Comparison of ENCODE assay signal across 8 cellular contexts in the genomic region with DNA sequence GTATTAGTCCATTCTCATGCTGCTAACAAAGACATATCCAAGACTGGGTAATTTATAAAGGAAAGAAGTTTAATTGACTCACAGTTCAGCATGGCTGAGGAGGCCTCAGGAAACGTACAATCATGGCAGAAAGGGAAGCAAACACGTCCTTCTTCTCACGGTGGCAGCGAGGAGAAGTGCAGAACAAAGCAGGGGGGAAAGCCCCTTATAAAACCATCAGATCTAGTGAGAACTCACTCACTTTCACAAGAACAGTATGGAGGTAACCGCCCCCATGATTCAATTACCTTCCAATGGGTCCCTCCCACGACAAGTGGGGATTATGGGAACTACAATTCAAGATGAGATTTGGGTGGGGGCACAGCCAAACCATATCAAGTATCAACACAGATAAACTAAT.
DNase-seq lines count a peak whose midpoint lies in the region; ATAC-seq, FAIRE-seq and TF ChIP-seq lines count a peak whose summit lies in the region.
"Not testable (repeated sequence)": the region's sequence is repeated elsewhere in the genome, so short reads cannot be mapped to it uniquely, and the experiment has no call there.

No MANE protein-coding gene starts in this region.

- not testable (repeated sequence) for H3K9ac ChIP-seq in GM12878 (ENCODE audit: control insufficient read depth, insufficient read depth, low read length)

- FAIRE-seq in GM12878 (lab: Jason Lieb, UNC), result not testable (repeated sequence)

- SMC1A ChIA-PET in GM12878 (lab: Charles Lee; ENCODE audit: uncharacterized antibody, unreplicated experiment), result not testable (repeated sequence)

- not testable (repeated sequence) for H3K4me3 ChIP-seq in GM12878

- TF ChIP-seq EP300 in GM12878 (IDR thresholded peaks at IDR 0.05; ENCODE audit: borderline replicate concordance in 1 of 2, control insufficient read depth in 1 of 2, low read depth in 2 of 2, low read length in 2 of 2), result not testable (repeated sequence)

- intact Hi-C loops in activated CD8-positive, alpha-beta T cell treated with anti-CD3 and anti-CD28 coated beads for 36 hours (cut with micrococcal nuclease); GM12878 (cut with micrococcal nuclease; ENCODE audit: unreplicated experiment): not testable (repeated sequence)

- WGBS in GM12878 (ENCODE audit: insufficient coverage, insufficient replicate concordance, low lambda C conversion rate, missing lambda C conversion rate), result 3% methylated on average over 6 of the region's 6 CpGs

- not testable (repeated sequence) for H3K27me3 ChIP-seq in GM12878 (replicated peaks in 1 of 2; ENCODE audit: control insufficient read depth in 2 of 2, insufficient read depth in 2 of 2, low read length in 1 of 2)

- POLR2A ChIA-PET in activated CD8-positive, alpha-beta T cell treated with anti-CD3 and anti-CD28 coated beads for 36 hours (lab: Charles Lee); GM12878 (lab: Charles Lee): not testable (repeated sequence)

- TF ChIP-seq CTCF in activated CD8-positive, alpha-beta T cell treated with anti-CD3 and anti-CD28 coated beads for 36 hours (IDR thresholded peaks at IDR 0.05), result peak; percentile 26
- not testable (repeated sequence) for TF ChIP-seq CTCF in GM12878 (IDR thresholded peaks at IDR 0.05 in 2 of 3, conservative IDR thresholded peaks at IDR 0.05 in 1 of 3; ENCODE audit: control insufficient read depth in 2 of 3, extremely low read depth in 1 of 3, insufficient read depth in 1 of 3, low read depth in 3 of 3, low read length in 3 of 3)

- not testable (repeated sequence) for TF ChIP-seq POLR2A in GM12878 (IDR thresholded peaks at IDR 0.05; ENCODE audit: low read depth, low read length)

- peaks cover 16% of the 10 kb centered on the region for H3K4me1 Mint-ChIP-seq in activated CD8-positive, alpha-beta T cell treated with anti-CD3 and anti-CD28 coated beads for 36 hours (ENCODE audit: low read depth)
- H3K4me1 Mint-ChIP-seq in activated T-cell treated with anti-CD3 and anti-CD28 coated beads, Interleukin-2, amount 50 U/mL, for 72 hours (ENCODE audit: low read depth), result peaks cover 15% of the 10 kb centered on the region
- not testable (repeated sequence) for H3K4me1 Mint-ChIP-seq in stimulated activated effector memory CD8-positive, alpha-beta T cell treated with anti-CD3 and anti-CD28 coated beads, Interleukin-12 subunit alpha, Interleukin-12 subunit beta, amount 100 ng/mL, for 72 hours
- peaks cover 19% of the 10 kb centered on the region for H3K4me1 Mint-ChIP-seq in stimulated activated naive CD8-positive, alpha-beta T cell treated with anti-CD3 and anti-CD28 coated beads, Interleukin-15, amount 100 ng/mL, for 72 hours

- not testable (repeated sequence) for H3K79me2 ChIP-seq in GM12878 (ENCODE audit: control insufficient read depth, insufficient read depth, low read length)

- BruUV-seq in GM12878 (replicated peaks; lab: Mats Ljungman, UMichigan), result not testable (repeated sequence)

- ATAC-seq in activated CD4-positive, CD25-positive, alpha-beta regulatory T cell treated with anti-CD3 and anti-CD28 coated beads, Interleukin-2, amount 50 U/mL, for 24 hours, result peak; percentile 58 to 68
- ATAC-seq in activated CD8-positive, alpha-beta T cell treated with anti-CD3 and anti-CD28 coated beads for 36 hours, result peak; percentile 95
- ATAC-seq in activated T-cell treated with anti-CD3 and anti-CD28 coated beads, Interleukin-2, amount 50 U/mL, for 72 hours (replicated peaks in 1 of 2), result peak; percentile 51 to 63
- peak; percentile 48 to 82 for ATAC-seq in activated naive CD4-positive, alpha-beta T cell treated with anti-CD3 and anti-CD28 coated beads, Interleukin-2, amount 50 U/mL, for 72 hours
- ATAC-seq in GM12878, result peak; percentile 70
- peak; percentile 37 for ATAC-seq in stimulated activated effector memory CD8-positive, alpha-beta T cell treated with anti-CD3 and anti-CD28 coated beads, Interleukin-12 subunit alpha, Interleukin-12 subunit beta, amount 100 ng/mL, for 72 hours
- peak; percentile 97 for ATAC-seq in stimulated activated naive CD8-positive, alpha-beta T cell treated with anti-CD3 and anti-CD28 coated beads, Interleukin-15, amount 100 ng/mL, for 72 hours

- H3K4me2 ChIP-seq in GM12878 (ENCODE audit: control insufficient read depth, insufficient read depth), result not testable (repeated sequence)

- not testable (repeated sequence) for H3K27me3 Mint-ChIP-seq in activated CD8-positive, alpha-beta T cell treated with anti-CD3 and anti-CD28 coated beads for 36 hours; activated T-cell treated with anti-CD3 and anti-CD28 coated beads, Interleukin-2, amount 50 U/mL, for 72 hours (ENCODE audit: low read depth); stimulated activated naive CD8-positive, alpha-beta T cell treated with anti-CD3 and anti-CD28 coated beads, Interleukin-15, amount 100 ng/mL, for 72 hours

- H3K4me3 Mint-ChIP-seq in activated CD8-positive, alpha-beta T cell treated with anti-CD3 and anti-CD28 coated beads for 36 hours; activated T-cell treated with anti-CD3 and anti-CD28 coated beads, Interleukin-2, amount 50 U/mL, for 72 hours; stimulated activated effector memory CD8-positive, alpha-beta T cell treated with anti-CD3 and anti-CD28 coated beads, Interleukin-12 subunit alpha, Interleukin-12 subunit beta, amount 100 ng/mL, for 72 hours; stimulated activated naive CD8-positive, alpha-beta T cell treated with anti-CD3 and anti-CD28 coated beads, Interleukin-15, amount 100 ng/mL, for 72 hours: not testable (repeated sequence)

- in situ Hi-C loops in GM12878 (cut with MboI), result not testable (repeated sequence)

- not testable (repeated sequence) for H2AFZ ChIP-seq in GM12878 (ENCODE audit: control insufficient read depth, low read depth, low read length)

- H3K4me1 ChIP-seq in GM12878 (ENCODE audit: control insufficient read depth, insufficient read depth, low read length), result not testable (repeated sequence)

- DNase-seq in activated CD8-positive, alpha-beta T cell treated with anti-CD3 and anti-CD28 coated beads for 36 hours, result peak; percentile 53
- DNase-seq in activated T-cell treated with anti-CD3 and anti-CD28 coated beads, Interleukin-2, amount 50 U/mL, for 72 hours, result peak in 1 of 2 donors; percentile 8
- DNase-seq in activated naive CD4-positive, alpha-beta T cell treated with anti-CD3 and anti-CD28 coated beads, Interleukin-2, amount 50 U/mL, for 72 hours (ENCODE audit: low spot score in 2 of 2); GM12878 (ENCODE audit: low read depth, low spot score); stimulated activated effector memory CD8-positive, alpha-beta T cell treated with anti-CD3 and anti-CD28 coated beads, Interleukin-12 subunit alpha, Interleukin-12 subunit beta, amount 100 ng/mL, for 72 hours (ENCODE audit: low spot score in 2 of 2): not testable (repeated sequence)
- peak; percentile 6 to 23 for DNase-seq in stimulated activated CD4-positive, alpha-beta T cell treated with anti-CD3 and anti-CD28 coated beads, Interleukin-2, amount 100 ng/mL, for 24 hours
- DNase-seq in stimulated activated naive CD8-positive, alpha-beta T cell treated with anti-CD3 and anti-CD28 coated beads, Interleukin-15, amount 100 ng/mL, for 72 hours, result peak; percentile 12 to 34

- not testable (repeated sequence) for H4K20me1 ChIP-seq in GM12878 (ENCODE audit: control insufficient read depth, insufficient read depth)

- RAD21 ChIA-PET in GM12878 (lab: Charles Lee; ENCODE audit: unreplicated experiment), result not testable (repeated sequence)

- TF ChIP-seq RAD21 in GM12878 (IDR thresholded peaks at IDR 0.05; ENCODE audit: insufficient read depth, low read depth, low read length), result not testable (repeated sequence)

- CTCF ChIA-PET in activated CD8-positive, alpha-beta T cell treated with anti-CD3 and anti-CD28 coated beads for 36 hours (lab: Charles Lee); GM12878 (lab: Yijun Ruan, JAX): not testable (repeated sequence)

- H3K27ac ChIP-seq in GM12878 (ENCODE audit: control insufficient read depth, insufficient read depth), result not testable (repeated sequence)

- H3K9me3 ChIP-seq in GM12878 (replicated peaks; ENCODE audit: control insufficient read depth, insufficient read depth, low read length), result not testable (repeated sequence)

- peaks cover 23% of the 10 kb centered on the region for H3K36me3 Mint-ChIP-seq in activated CD8-positive, alpha-beta T cell treated with anti-CD3 and anti-CD28 coated beads for 36 hours (ENCODE audit: low read depth)
- H3K36me3 Mint-ChIP-seq in activated T-cell treated with anti-CD3 and anti-CD28 coated beads, Interleukin-2, amount 50 U/mL, for 72 hours (ENCODE audit: insufficient read depth in 2 of 2), result peaks cover 3 to 17% of the 10 kb centered on the region in 2 donors
- H3K36me3 Mint-ChIP-seq in activated naive CD4-positive, alpha-beta T cell treated with anti-CD3 and anti-CD28 coated beads, Interleukin-2, amount 50 U/mL, for 72 hours, result peaks cover 16 to 32% of the 10 kb centered on the region in 2 donors
- H3K36me3 Mint-ChIP-seq in stimulated activated effector memory CD8-positive, alpha-beta T cell treated with anti-CD3 and anti-CD28 coated beads, Interleukin-12 subunit alpha, Interleukin-12 subunit beta, amount 100 ng/mL, for 72 hours, result peaks cover 11% of the 10 kb centered on the region

- H3K27ac Mint-ChIP-seq in activated CD8-positive, alpha-beta T cell treated with anti-CD3 and anti-CD28 coated beads for 36 hours, result peak overlapping the region; percentile 68
- not testable (repeated sequence) for H3K27ac Mint-ChIP-seq in activated T-cell treated with anti-CD3 and anti-CD28 coated beads, Interleukin-2, amount 50 U/mL, for 72 hours; activated naive CD4-positive, alpha-beta T cell treated with anti-CD3 and anti-CD28 coated beads, Interleukin-2, amount 50 U/mL, for 72 hours; stimulated activated effector memory CD8-positive, alpha-beta T cell treated with anti-CD3 and anti-CD28 coated beads, Interleukin-12 subunit alpha, Interleukin-12 subunit beta, amount 100 ng/mL, for 72 hours; stimulated activated naive CD8-positive, alpha-beta T cell treated with anti-CD3 and anti-CD28 coated beads, Interleukin-15, amount 100 ng/mL, for 72 hours

- H3K9me3 Mint-ChIP-seq in activated CD8-positive, alpha-beta T cell treated with anti-CD3 and anti-CD28 coated beads for 36 hours; activated T-cell treated with anti-CD3 and anti-CD28 coated beads, Interleukin-2, amount 50 U/mL, for 72 hours; activated naive CD4-positive, alpha-beta T cell treated with anti-CD3 and anti-CD28 coated beads, Interleukin-2, amount 50 U/mL, for 72 hours; stimulated activated effector memory CD8-positive, alpha-beta T cell treated with anti-CD3 and anti-CD28 coated beads, Interleukin-12 subunit alpha, Interleukin-12 subunit beta, amount 100 ng/mL, for 72 hours; stimulated activated naive CD8-positive, alpha-beta T cell treated with anti-CD3 and anti-CD28 coated beads, Interleukin-15, amount 100 ng/mL, for 72 hours: not testable (repeated sequence)

- not testable (repeated sequence) for H3K36me3 ChIP-seq in GM12878 (ENCODE audit: control insufficient read depth in 2 of 2, insufficient read depth in 2 of 2, low read length in 1 of 2)

Comparison
In these comparisons a context has a peak if more than half of its experiments do, and no peak if none do; other contexts are left out.
1. ATAC-seq: peak in every context shown above with its lines; median percentile 97 in stimulated activated naive CD8-positive, alpha-beta T cell treated with anti-CD3 and anti-CD28 coated beads, Interleukin-15, amount 100 ng/mL, for 72 hours; 95 in activated CD8-positive, alpha-beta T cell treated with anti-CD3 and anti-CD28 coated beads for 36 hours; 70 in GM12878; 65 in activated naive CD4-positive, alpha-beta T cell treated with anti-CD3 and anti-CD28 coated beads, Interleukin-2, amount 50 U/mL, for 72 hours; 63 in activated CD4-positive, CD25-positive, alpha-beta regulatory T cell treated with anti-CD3 and anti-CD28 coated beads, Interleukin-2, amount 50 U/mL, for 24 hours; 57 in activated T-cell treated with anti-CD3 and anti-CD28 coated beads, Interleukin-2, amount 50 U/mL, for 72 hours; 37 in stimulated activated effector memory CD8-positive, alpha-beta T cell treated with anti-CD3 and anti-CD28 coated beads, Interleukin-12 subunit alpha, Interleukin-12 subunit beta, amount 100 ng/mL, for 72 hours.